9 cellular contexts compared by ENCODE assay signal in genomic region chrX:64894454-64895038, GRCh38.
DNase-seq lines count a peak whose midpoint lies in the region; ATAC-seq, FAIRE-seq and TF ChIP-seq lines count a peak whose summit lies in the region.
"Had no signal": no experiment of that assay in that cellular context is flagged by ENCODE, and none has a peak within 500 bp of the region (broad histone marks: within the 10 kb centered on the region; RNA-seq: fewer than 3 reads in every experiment).

No MANE protein-coding gene starts in this region.

- H3K27ac ChIP-seq in right lobe of liver: no peak overlapping the region

- FAIRE-seq in GM12892 (lab: Jason Lieb, UNC): peak; percentile 94

- no peak overlapping the region for H3K9ac ChIP-seq in adipocyte (ENCODE audit: low read length)

- WGBS in right lobe of liver (ENCODE audit: insufficient coverage, low coverage, low lambda C conversion rate, missing lambda C conversion rate): 56% methylated on average over 10 of the region's 10 CpGs

- TF ChIP-seq POLR2A in GM12892 (IDR thresholded peaks at IDR 0.05; ENCODE audit: low read depth, low read length) (no peak), right lobe of liver (IDR thresholded peaks at IDR 0.05) (no peak)

- POLR2A ChIA-PET in HEK293T (lab: Yijun Ruan, JAX): no interaction called here

- CTCF ChIA-PET in HEK293T (lab: Yijun Ruan, JAX): interaction anchor here (0.9 kb wide), 1 partner anchor 557 kb away, joined by 3 read pairs; no protein-coding TSS in a partner anchor

- peak; percentile 61 to 74 (median 66) for TF ChIP-seq CTCF in right lobe of liver (IDR thresholded peaks at IDR 0.05)

- DNase-seq in GM12892 (ENCODE audit: insufficient read length): peak; percentile 11
- peak; percentile 50 for DNase-seq in HEK293T (ENCODE audit: extremely low spot score)
- DNase-seq in OCI-M1 (lab: John Stamatoyannopoulos, UW): peak; percentile 42
- DNase-seq in adipocyte (ENCODE audit: low read depth): peak; percentile 10
- peak; percentile 40 to 56 (median 49) for DNase-seq in right lobe of liver
- no peak for DNase-seq in GF-D8 (lab: John Stamatoyannopoulos, UW)
- no peak for DNase-seq in NCI-H345 (lab: John Stamatoyannopoulos, UW)
- DNase-seq: activated B cell treated with CpG ODN at 0.5 μM for 24 hours had no signal

- no peak overlapping the region for H3K4me3 ChIP-seq in adipocyte (ENCODE audit: low read length)
- no peak overlapping the region for H3K4me3 ChIP-seq in right lobe of liver

- intact Hi-C loops in right lobe of liver (cut with DNase I): no loop called here

- peak; percentile 86 to 94 (median 90) for ATAC-seq in right lobe of liver
- no peak for ATAC-seq in HG02981 (IDR thresholded peaks at IDR 0.05; ENCODE audit: unreplicated experiment)

- H3K36me3 ChIP-seq in adipocyte (ENCODE audit: control insufficient read depth, insufficient read depth, low read length, severe bottlenecking) (no peaks in the 10 kb centered on the region), right lobe of liver (no peaks in the 10 kb centered on the region)

- no peaks in the 10 kb centered on the region for H3K27me3 ChIP-seq in adipocyte (replicated peaks; ENCODE audit: control insufficient read depth, insufficient read depth, low read length)
- no peaks in the 10 kb centered on the region for H3K27me3 ChIP-seq in right lobe of liver

- H3K9me3 ChIP-seq in adipocyte (ENCODE audit: control insufficient read depth, low read length): peaks cover under 1% of the 10 kb centered on the region
- H3K9me3 ChIP-seq in right lobe of liver: no peaks in the 10 kb centered on the region

- H3K4me1 ChIP-seq in adipocyte (ENCODE audit: control insufficient read depth, insufficient read depth, low read length) (no peaks in the 10 kb centered on the region), right lobe of liver (no peaks in the 10 kb centered on the region)

TF ChIP-seq in HEK293T, 16 proteins besides CTCF, POLR2A, EP300 and RAD21:
- TF ChIP-seq L3MBTL2 (conservative IDR thresholded peaks at IDR 0.05) (no peak), PKNOX1 (IDR thresholded peaks at IDR 0.05) (no peak)

Comparison
In these comparisons a context has a peak if more than half of its experiments do, and no peak if none do; other contexts are left out.
1. DNase-seq: peak in GM12892 (single experiment), HEK293T (single experiment), OCI-M1 (single experiment), adipocyte (single experiment) and right lobe of liver (3 of 3); none in GF-D8 (single experiment) and NCI-H345 (single experiment).